9 cellular contexts compared by ENCODE assay signal in the genomic region with DNA sequence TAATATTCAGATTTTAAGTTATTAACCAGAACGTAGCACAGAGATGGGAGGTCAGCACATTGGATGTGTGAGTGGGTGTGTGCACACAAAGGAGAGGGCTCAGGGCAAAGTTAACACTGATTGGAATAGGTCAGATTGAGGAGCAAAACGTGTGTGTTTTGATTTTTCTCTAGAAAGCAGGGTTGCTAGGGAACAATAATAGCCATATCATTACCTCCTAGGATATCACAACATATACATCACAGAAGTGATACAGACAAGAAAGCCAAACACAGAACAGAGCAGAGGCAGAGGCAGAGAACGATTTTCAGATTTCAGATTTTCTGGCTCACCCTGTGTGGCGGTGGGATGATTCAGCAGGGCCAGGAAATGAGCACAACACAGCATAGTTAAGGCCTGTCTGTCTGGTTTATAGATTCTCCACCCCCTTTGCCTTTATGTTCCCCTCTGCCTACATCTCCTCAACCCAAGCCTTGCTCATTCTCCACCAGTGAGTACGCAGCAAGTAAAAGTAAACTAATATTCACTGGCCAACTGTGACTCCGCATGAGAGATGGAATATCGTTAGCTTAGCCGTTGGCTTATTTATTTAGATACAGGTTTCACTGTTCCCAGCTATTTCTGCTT.
DNase-seq lines count a peak whose midpoint lies in the region; ATAC-seq and TF ChIP-seq lines count a peak whose summit lies in the region.
"Had no signal": no experiment of that assay in that cellular context is flagged by ENCODE, and none has a peak within 500 bp of the region (broad histone marks: within the 10 kb centered on the region; RNA-seq: fewer than 3 reads in every experiment).

No MANE protein-coding gene starts in this region.

- ATAC-seq in GM21619 (IDR thresholded peaks at IDR 0.05; ENCODE audit: unreplicated experiment) (no peak), HG02588 (IDR thresholded peaks at IDR 0.05; ENCODE audit: unreplicated experiment) (no peak)
- ATAC-seq: Panc1 had no signal

- H3K36me3 ChIP-seq in kidney epithelial cell (ENCODE audit: control insufficient read depth, insufficient read depth, low read length): no peaks in the 10 kb centered on the region
- no peaks in the 10 kb centered on the region for H3K36me3 ChIP-seq in vagina

- no peak overlapping the region for H3K4me3 ChIP-seq in kidney epithelial cell (ENCODE audit: low read depth, low read length)
- no peak overlapping the region for H3K4me3 ChIP-seq in vagina

- peak overlapping the region; percentile 73 for H3K27ac ChIP-seq in vagina

- no peak for TF ChIP-seq POLR2A in vagina (IDR thresholded peaks at IDR 0.05)

- H3K27me3 ChIP-seq in kidney epithelial cell (ENCODE audit: control insufficient read depth, insufficient read depth, low read length) (no peaks in the 10 kb centered on the region), vagina (no peaks in the 10 kb centered on the region)

- peak; percentile 7 for DNase-seq in stimulated activated naive CD4-positive, alpha-beta T cell treated with Interleukin-2 at 50 U/mL for 16 hours (lab: John Stamatoyannopoulos, UW)
- DNase-seq in stimulated activated naive CD4-positive, alpha-beta T cell (lab: John Stamatoyannopoulos, UW): no peak
- peak; percentile 12 to 31 for DNase-seq in activated CD4-positive, alpha-beta T cell treated with anti-CD3 and anti-CD28 coated beads, Interleukin-2, amount 50 U/mL, for 48 hours
- DNase-seq in kidney epithelial cell (ENCODE audit: low read depth) (peak; percentile 61), vagina (ENCODE audit: extremely low spot score in 2 of 2) (no peak), middle frontal gyrus (ENCODE audit: extremely low spot score, low spot score) (no peak)

- intact Hi-C loops in vagina (cut with DNase I): no loop called here

- no peaks in the 10 kb centered on the region for H3K9me3 ChIP-seq in vagina

- peaks cover 8% of the 10 kb centered on the region for H3K4me1 ChIP-seq in vagina

- TF ChIP-seq CTCF in kidney epithelial cell (IDR thresholded peaks at IDR 0.05; ENCODE audit: insufficient read depth, low read length, poor library complexity, severe bottlenecking) (no peak), vagina (IDR thresholded peaks at IDR 0.05) (no peak)

Comparison
In these comparisons a context has a peak if more than half of its experiments do, and no peak if none do; other contexts are left out.
1. DNase-seq: peak in stimulated activated naive CD4-positive, alpha-beta T cell treated with Interleukin-2 at 50 U/mL for 16 hours (single experiment), activated CD4-positive, alpha-beta T cell treated with anti-CD3 and anti-CD28 coated beads, Interleukin-2, amount 50 U/mL, for 48 hours (2 of 2) and kidney epithelial cell (single experiment); none in stimulated activated naive CD4-positive, alpha-beta T cell (0 of 6), vagina (0 of 2) and middle frontal gyrus (single experiment).